21 cellular contexts compared by ENCODE assay signal in the genomic region with DNA sequence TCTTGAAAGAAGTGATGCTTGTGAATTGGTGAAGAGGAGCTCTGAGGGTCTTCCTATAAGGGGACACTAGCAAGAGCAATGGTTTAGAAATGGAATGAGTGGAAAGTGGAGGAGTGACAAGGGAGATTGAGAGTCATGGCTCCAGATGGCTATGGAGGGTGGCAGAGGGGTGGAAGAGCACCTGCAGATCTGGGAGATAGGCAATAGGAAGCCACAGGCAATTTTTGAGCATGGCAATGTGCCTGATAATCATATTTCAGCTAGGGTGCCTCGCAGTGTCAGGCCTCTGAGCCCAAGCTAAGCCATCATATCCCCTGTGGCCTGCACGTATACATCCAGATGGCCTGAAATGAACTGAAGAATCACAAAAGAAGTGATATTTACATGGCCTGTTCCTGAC. TPM values are rescaled to one million over a fixed set of nuclear protein-coding genes. Genes with fewer than 3 reads are reported as not detected.
DNase-seq lines count a peak whose midpoint lies in the region; ATAC-seq and TF ChIP-seq lines count a peak whose summit lies in the region.
"Had no signal": no experiment of that assay in that cellular context is flagged by ENCODE, and none has a peak within 500 bp of the region (broad histone marks: within the 10 kb centered on the region; RNA-seq: fewer than 3 reads in every experiment).

No MANE protein-coding gene starts in this region.

- H3K4ac ChIP-seq in IMR-90 (ENCODE audit: low read depth, low read length) = no peak overlapping the region

- peaks cover 3% of the 10 kb centered on the region; the same call in 1 of the 2 replicates for H4K20me1 ChIP-seq in IMR-90 (ENCODE audit: insufficient read depth, low read length)

- H3K56ac ChIP-seq in IMR-90 (ENCODE audit: extremely low read depth, insufficient read depth, low read length) = no peak overlapping the region

- ATAC-seq in IMR-90 (ENCODE audit: low read depth) = no peak
- ATAC-seq: A549; CD8-positive, alpha-beta T cell; GM12878 had no signal

- peaks cover 2% of the 10 kb centered on the region for H3K36me3 Mint-ChIP-seq in activated CD4-positive, alpha-beta T cell treated with anti-CD3 and anti-CD28 coated beads, Interleukin-2, amount 10 ng/mL, durations not matched to agents 24 days and 14 days (ENCODE audit: low read depth)
- peaks cover 9 to 27% (median 21%) of the 10 kb centered on the region in 3 donors for H3K36me3 Mint-ChIP-seq in immature natural killer cell
- H3K36me3 Mint-ChIP-seq: CD4-positive, CD25-positive, alpha-beta regulatory T cell; CD8-positive, alpha-beta T cell had no signal

- peaks cover 9% of the 10 kb centered on the region for H3K4me1 ChIP-seq in IMR-90 (ENCODE audit: control insufficient read depth, insufficient read depth, low read length)
- H3K4me1 ChIP-seq: Caco-2 had no signal

- H3K14ac ChIP-seq in IMR-90 (replicated peaks; ENCODE audit: low read depth, low read length) = no peak overlapping the region

- H3K27ac Mint-ChIP-seq in activated CD4-positive, alpha-beta T cell treated with anti-CD3 and anti-CD28 coated beads, Interleukin-2, amount 10 ng/mL, durations not matched to agents 24 days and 14 days = peak overlapping the region; percentile 12
- H3K27ac Mint-ChIP-seq in immature natural killer cell = peak overlapping the region in 2 of 6 donors; percentile 37 to 64
- H3K27ac Mint-ChIP-seq: CD8-positive, alpha-beta T cell had no signal

- no TSS peak for BruUV-seq in IMR-90 (replicated peaks; lab: Mats Ljungman, UMichigan)

- H3K36me3 ChIP-seq in IMR-90 (ENCODE audit: control insufficient read depth, insufficient read depth, low read length) = no peaks in the 10 kb centered on the region

- TF ChIP-seq CTCF in IMR-90 (conservative IDR thresholded peaks at IDR 0.05; ENCODE audit: low read depth, low read length) = no peak
- no peak for TF ChIP-seq CTCF in dorsolateral prefrontal cortex (IDR thresholded peaks at IDR 0.05 in 54 of 56, conservative IDR thresholded peaks at IDR 0.05 in 2 of 56; ENCODE audit: low read depth in 1 of 56, partially characterized antibody in 56 of 56)

- intact Hi-C loops in activated CD4-positive, alpha-beta T cell treated with anti-CD3 and anti-CD28 coated beads, Interleukin-2, amount 10 ng/mL, durations not matched to agents 24 days and 14 days (cut with micrococcal nuclease) = no loop called here
- intact Hi-C loops in IMR-90 (cut with micrococcal nuclease) = no loop called here
- intact Hi-C loops in dorsolateral prefrontal cortex (cut with DNase I) = no loop called here

- H3K27ac ChIP-seq in IMR-90 (ENCODE audit: insufficient read depth, low read length) = no peak overlapping the region
- no peak overlapping the region for H3K27ac ChIP-seq in dorsolateral prefrontal cortex
- H3K27ac ChIP-seq: A549, C4-2B, GM23248 had no signal

- H3K4me3 ChIP-seq in IMR-90 (ENCODE audit: insufficient read depth, low read depth, low read length) = no peak overlapping the region
- H3K4me3 ChIP-seq in dorsolateral prefrontal cortex = no peak overlapping the region
- H3K4me3 ChIP-seq: A549, GM12878, GM23248 had no signal

- no peak overlapping the region for H2BK120ac ChIP-seq in IMR-90 (ENCODE audit: low read depth, low read length)

- POLR2A ChIA-PET in IMR-90 (lab: Charles Lee; ENCODE audit: unreplicated experiment) = no interaction called here

- no peak overlapping the region for H3K4me2 ChIP-seq in IMR-90 (ENCODE audit: low read depth, low read length)
- H3K4me2 ChIP-seq: A549 had no signal

- no peak for TF ChIP-seq POLR2A in IMR-90 (IDR thresholded peaks at IDR 0.05; ENCODE audit: low read depth, low read length)

- no peak overlapping the region for H3K23ac ChIP-seq in IMR-90 (ENCODE audit: low read depth, low read length)

- no peak overlapping the region for H3K9ac ChIP-seq in IMR-90 (ENCODE audit: low read depth, low read length)
- H3K9ac ChIP-seq: GM23248 had no signal

- no peak for DNase-seq in activated CD4-positive, alpha-beta T cell treated with anti-CD3 and anti-CD28 coated beads, Interleukin-2, amount 10 ng/mL, durations not matched to agents 24 days and 14 days
- DNase-seq in activated CD4-positive, alpha-beta T cell treated with anti-CD3 and anti-CD28 coated beads for 48 hours = no peak
- DNase-seq in IMR-90 (no peak), SK-N-DZ (ENCODE audit: low spot score) (peak; percentile 66), dorsolateral prefrontal cortex (no peak), immature natural killer cell (no peak)
- no peak for DNase-seq in stimulated activated naive CD4-positive, alpha-beta T cell treated with Interleukin-2 at 50 U/mL for 16 hours (lab: John Stamatoyannopoulos, UW)
- DNase-seq: 8988T; ACHN; AML-193; Caco-2; CD4-positive, CD25-positive, alpha-beta regulatory T cell; CD8-positive, alpha-beta T cell; DMS153; EL; GM23248; H7; HCEC 1CT had no signal

- H3K4me1 Mint-ChIP-seq in activated CD4-positive, alpha-beta T cell treated with anti-CD3 and anti-CD28 coated beads, Interleukin-2, amount 10 ng/mL, durations not matched to agents 24 days and 14 days = peaks cover 18% of the 10 kb centered on the region
- H3K4me1 Mint-ChIP-seq in immature natural killer cell = peaks cover 12 to 26% of the 10 kb centered on the region in 2 donors

- no peak overlapping the region for H4K91ac ChIP-seq in IMR-90 (ENCODE audit: insufficient read depth, low read depth, low read length)

- no peak for TF ChIP-seq RAD21 in IMR-90 (IDR thresholded peaks at IDR 0.05; ENCODE audit: low read length)

- H2BK20ac ChIP-seq in IMR-90 (ENCODE audit: low read depth, low read length) = no peak overlapping the region

- H3K27me3 ChIP-seq in IMR-90 (ENCODE audit: control insufficient read depth, insufficient read depth, low read length) = no peaks in the 10 kb centered on the region
- peaks cover 0 to 2% (median 0%) of the 10 kb centered on the region in 45 donors for H3K27me3 ChIP-seq in dorsolateral prefrontal cortex

- in situ Hi-C loops in IMR-90 (cut with MboI; ENCODE audit: low sequenced_read_pairs) = no loop called here

- CTCF ChIA-PET in IMR-90 (lab: Yijun Ruan, JAX) = interaction anchor here (1.3 kb wide), 1 partner anchor 22 kb away, joined by 3 read pairs; a partner anchor contains a TSS

- dilution Hi-C loops in IMR-90 (cut with HindIII; ENCODE audit: low sequenced_read_pairs, unreplicated experiment) = no loop called here

- WGBS in IMR-90 (ENCODE audit: extremely low coverage in 2 of 2, insufficient read length in 1 of 2), 2 experiments = 100% methylated on average over 1 of the region's 2 CpGs; no CpG with 5 or more reads in 1 of the 2 experiments

- no peak overlapping the region for H2AK9ac ChIP-seq in IMR-90 (replicated peaks; ENCODE audit: low read depth, low read length, poor library complexity)

- H2BK15ac ChIP-seq in IMR-90 (ENCODE audit: low read depth, low read length) = no peak overlapping the region

- H2BK5ac ChIP-seq in IMR-90 (ENCODE audit: low read depth, low read length, poor library complexity, severe bottlenecking) = no peak overlapping the region

- no peak overlapping the region for H4K5ac ChIP-seq in IMR-90 (ENCODE audit: low read depth, low read length)

- no peak overlapping the region for H3K4me3 Mint-ChIP-seq in activated CD4-positive, alpha-beta T cell treated with anti-CD3 and anti-CD28 coated beads, Interleukin-2, amount 10 ng/mL, durations not matched to agents 24 days and 14 days
- H3K4me3 Mint-ChIP-seq in immature natural killer cell = no peak overlapping the region
- H3K4me3 Mint-ChIP-seq: CD4-positive, CD25-positive, alpha-beta regulatory T cell; CD8-positive, alpha-beta T cell had no signal

- peaks cover 2% of the 10 kb centered on the region for H3K27me3 Mint-ChIP-seq in activated CD4-positive, alpha-beta T cell treated with anti-CD3 and anti-CD28 coated beads, Interleukin-2, amount 10 ng/mL, durations not matched to agents 24 days and 14 days
- peaks cover 0 to 3% (median 0%) of the 10 kb centered on the region in 3 donors for H3K27me3 Mint-ChIP-seq in immature natural killer cell (ENCODE audit: low read depth in 3 of 3)
- H3K27me3 Mint-ChIP-seq: CD4-positive, CD25-positive, alpha-beta regulatory T cell had no signal

- H3K18ac ChIP-seq in IMR-90 (ENCODE audit: low read depth, low read length) = no peak overlapping the region

- no peak overlapping the region for H2AFZ ChIP-seq in IMR-90 (replicated peaks; ENCODE audit: low read length, poor library complexity)
- H2AFZ ChIP-seq: GM23248 had no signal

- H4K8ac ChIP-seq in IMR-90 (ENCODE audit: low read depth in 2 of 2, low read length in 2 of 2) = no peak overlapping the region

- no peaks in the 10 kb centered on the region for H3K9me3 Mint-ChIP-seq in activated CD4-positive, alpha-beta T cell treated with anti-CD3 and anti-CD28 coated beads, Interleukin-2, amount 10 ng/mL, durations not matched to agents 24 days and 14 days
- peaks cover 0 to 2% (median 0%) of the 10 kb centered on the region in 6 donors for H3K9me3 Mint-ChIP-seq in immature natural killer cell
- H3K9me3 Mint-ChIP-seq: CD8-positive, alpha-beta T cell had no signal

- H2AK5ac ChIP-seq in IMR-90 (ENCODE audit: low read depth, low read length) = peak overlapping the region; percentile 28; the same call in 1 of the 2 replicates

- no peaks in the 10 kb centered on the region for H3K9me3 ChIP-seq in IMR-90 (ENCODE audit: control insufficient read depth, insufficient read depth, low read length)
- H3K9me3 ChIP-seq: A549, Caco-2 had no signal

- peaks cover 12% of the 10 kb centered on the region for H3K9me1 ChIP-seq in IMR-90 (ENCODE audit: insufficient read depth, low read length)

- no peaks in the 10 kb centered on the region; a peak in 1 of 4 replicates for H3K79me1 ChIP-seq in IMR-90 (ENCODE audit: low read depth in 1 of 2, low read length in 2 of 2)

TF ChIP-seq in IMR-90, 13 proteins besides CTCF, POLR2A, EP300 and RAD21 (continues in another document):
- TF ChIP-seq, protein P1, sequence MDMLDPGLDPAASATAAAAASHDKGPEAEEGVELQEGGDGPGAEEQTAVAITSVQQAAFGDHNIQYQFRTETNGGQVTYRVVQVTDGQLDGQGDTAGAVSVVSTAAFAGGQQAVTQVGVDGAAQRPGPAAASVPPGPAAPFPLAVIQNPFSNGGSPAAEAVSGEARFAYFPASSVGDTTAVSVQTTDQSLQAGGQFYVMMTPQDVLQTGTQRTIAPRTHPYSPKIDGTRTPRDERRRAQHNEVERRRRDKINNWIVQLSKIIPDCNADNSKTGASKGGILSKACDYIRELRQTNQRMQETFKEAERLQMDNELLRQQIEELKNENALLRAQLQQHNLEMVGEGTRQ (IDR thresholded peaks at IDR 0.05; ENCODE audit: low read depth, low read length) = no peak

RNA-seq across cellular contexts. Expression of a gene that starts 21.5 kb away (rescaled TPM):
- total RNA-seq in activated CD4-positive, alpha-beta T cell treated with anti-CD3 and anti-CD28 coated beads, Interleukin-2, amount 10 ng/mL, durations not matched to agents 24 days and 14 days = 2.2 and 3.1 TPM in 2 replicates
- total RNA-seq in IMR-90 (2012; rRNA removed) (0.90 and 1.4 TPM in 2 replicates), dorsolateral prefrontal cortex (10 to 100 TPM in 66 of 120 experiments, 1 to 10 TPM in 54; 4.3 to 19.6 (median 10.5) TPM)
- polyA plus RNA-seq in IMR-90 (2012; rRNA removed) (0.77 and 1.1 TPM in 2 replicates), immature natural killer cell (10 to 100 TPM; 16.9 to 30.3 (median 17.5) TPM)
- 0.41 and 0.58 TPM in 2 replicates for polyA plus RNA-seq in IMR-90 (2012; cell fraction: cytosol; rRNA removed)
- 0.60 and 1.3 TPM in 2 replicates for polyA plus RNA-seq in IMR-90 (2012; cell fraction: nucleus; rRNA removed; ENCODE audit: low replicate concordance)
- polyA plus RNA-seq in SK-N-DZ (2014; cell fraction: cytosol; rRNA removed) = 9.5 and 11.6 TPM in 2 replicates
- polyA plus RNA-seq in SK-N-DZ (2014; cell fraction: nucleus; rRNA removed) = 5.3 and 5.7 TPM in 2 replicates
- polyA plus RNA-seq: GM23248 had no signal
